12 cellular contexts compared by ENCODE assay signal in genomic region chr5:140253985-140254384, GRCh38. TPM values are rescaled to one million over a fixed set of nuclear protein-coding genes. Genes with fewer than 3 reads are reported as not detected.
DNase-seq lines count a peak whose midpoint lies in the region; ATAC-seq and TF ChIP-seq lines count a peak whose summit lies in the region.
"Had no signal": no experiment of that assay in that cellular context is flagged by ENCODE, and none has a peak within 500 bp of the region (broad histone marks: within the 10 kb centered on the region; RNA-seq: fewer than 3 reads in every experiment).

No MANE protein-coding gene starts in this region.

- intact Hi-C loops in IMR-90 (cut with micrococcal nuclease): no loop called here

- H3K4me1 ChIP-seq in IMR-90 (ENCODE audit: control insufficient read depth, insufficient read depth, low read length) (peaks cover 27% of the 10 kb centered on the region), mesenchymal stem cell (ENCODE audit: control insufficient read depth, insufficient read depth, low read depth, low read length) (peaks cover 9% of the 10 kb centered on the region)

- no peak for TF ChIP-seq POLR2A in IMR-90 (IDR thresholded peaks at IDR 0.05; ENCODE audit: low read depth, low read length)

- no peak overlapping the region for H4K91ac ChIP-seq in IMR-90 (ENCODE audit: insufficient read depth, low read depth, low read length)
- H4K91ac ChIP-seq in mesenchymal stem cell (ENCODE audit: low read length): no peak overlapping the region

- H3K9ac ChIP-seq in IMR-90 (ENCODE audit: low read depth, low read length) (no peak overlapping the region), mesenchymal stem cell (ENCODE audit: low read length) (no peak overlapping the region)

- dilution Hi-C loops in IMR-90 (cut with HindIII; ENCODE audit: low sequenced_read_pairs, unreplicated experiment): no loop called here

- H3K14ac ChIP-seq in IMR-90 (replicated peaks; ENCODE audit: low read depth, low read length) (peak overlapping the region; percentile 80), mesenchymal stem cell (ENCODE audit: low read length in 2 of 2) (no peak overlapping the region)

- H3K9me3 ChIP-seq in IMR-90 (ENCODE audit: control insufficient read depth, insufficient read depth, low read length) (no peaks in the 10 kb centered on the region), mesenchymal stem cell (ENCODE audit: control insufficient read depth, low read length) (no peaks in the 10 kb centered on the region)
- H3K9me3 ChIP-seq: heart left ventricle, thyroid gland had no signal

- H3K4me2 ChIP-seq in IMR-90 (ENCODE audit: low read depth, low read length) (no peak overlapping the region), mesenchymal stem cell (ENCODE audit: low read length, poor library complexity, severe bottlenecking) (no peak overlapping the region)

- H3K23ac ChIP-seq in IMR-90 (ENCODE audit: low read depth, low read length) (peak overlapping the region; percentile 48), mesenchymal stem cell (ENCODE audit: low read length in 2 of 2) (no peak overlapping the region)

- H3K79me1 ChIP-seq in IMR-90 (ENCODE audit: low read depth in 1 of 2, low read length in 2 of 2) (peaks cover 56 to 91% of the 10 kb centered on the region in 2 experiments), mesenchymal stem cell (replicated peaks; ENCODE audit: low read length, poor library complexity, severe bottlenecking) (peaks cover 32% of the 10 kb centered on the region)

- no peak overlapping the region for H3K56ac ChIP-seq in IMR-90 (ENCODE audit: extremely low read depth, insufficient read depth, low read length)

- H2BK20ac ChIP-seq in IMR-90 (ENCODE audit: low read depth, low read length): peak overlapping the region; percentile 1; the same call in 1 of the 2 replicates

- H3K27ac ChIP-seq in IMR-90 (ENCODE audit: insufficient read depth, low read length) (no peak overlapping the region), mesenchymal stem cell (ENCODE audit: low read length, poor library complexity, severe bottlenecking) (no peak overlapping the region)
- H3K27ac ChIP-seq: heart left ventricle, thyroid gland had no signal

- peak overlapping the region; percentile 69 for H3K4ac ChIP-seq in IMR-90 (ENCODE audit: low read depth, low read length)
- no peak overlapping the region for H3K4ac ChIP-seq in mesenchymal stem cell (ENCODE audit: low read depth in 1 of 2, low read length in 2 of 2)

- peaks cover 12% of the 10 kb centered on the region; the same call in 1 of the 2 replicates for H4K20me1 ChIP-seq in IMR-90 (ENCODE audit: insufficient read depth, low read length)

- TF ChIP-seq RAD21 in IMR-90 (IDR thresholded peaks at IDR 0.05; ENCODE audit: low read length): no peak

- H2BK120ac ChIP-seq in IMR-90 (ENCODE audit: low read depth, low read length): peak overlapping the region; percentile 32; the same call in 1 of the 2 replicates
- no peak overlapping the region for H2BK120ac ChIP-seq in mesenchymal stem cell (ENCODE audit: low read depth, low read length)

- in situ Hi-C loops in IMR-90 (cut with MboI; ENCODE audit: low sequenced_read_pairs): no loop called here

- H3K18ac ChIP-seq in IMR-90 (ENCODE audit: low read depth, low read length) (no peak overlapping the region), mesenchymal stem cell (ENCODE audit: low read depth in 1 of 2, low read length in 2 of 2) (no peak overlapping the region)

- 0 out of 4 replicates have a peak overlapping the region, but pooled peaks of 1 of the 2 experiments have one; percentile 26 for H4K8ac ChIP-seq in IMR-90 (ENCODE audit: low read depth in 2 of 2, low read length in 2 of 2)
- no peak overlapping the region for H4K8ac ChIP-seq in mesenchymal stem cell (ENCODE audit: low read length)

- ATAC-seq in IMR-90 (ENCODE audit: low read depth) (peak; percentile 27; the same call in 1 of the 2 replicates), HG03025 (IDR thresholded peaks at IDR 0.05; ENCODE audit: low FRiP score, unreplicated experiment) (no peak), HG03378 (IDR thresholded peaks at IDR 0.05; ENCODE audit: unreplicated experiment) (no peak)

- CTCF ChIA-PET in IMR-90 (lab: Yijun Ruan, JAX): no interaction called here

- H2BK15ac ChIP-seq in IMR-90 (ENCODE audit: low read depth, low read length): peak overlapping the region; percentile 17; the same call in 1 of the 3 replicates
- H2BK15ac ChIP-seq in mesenchymal stem cell (ENCODE audit: low read depth, poor library complexity, severe bottlenecking): no peak overlapping the region

- H2AFZ ChIP-seq in IMR-90 (replicated peaks; ENCODE audit: low read length, poor library complexity) (no peak overlapping the region), mesenchymal stem cell (ENCODE audit: low read depth, low read length) (no peak overlapping the region)

- H2BK5ac ChIP-seq in IMR-90 (ENCODE audit: low read depth, low read length, poor library complexity, severe bottlenecking) (no peak overlapping the region), mesenchymal stem cell (ENCODE audit: low read depth, low read length, poor library complexity, severe bottlenecking) (no peak overlapping the region)

- BruUV-seq in IMR-90 (replicated peaks; lab: Mats Ljungman, UMichigan): no TSS peak

- POLR2A ChIA-PET in IMR-90 (lab: Charles Lee; ENCODE audit: unreplicated experiment): no interaction called here

- TF ChIP-seq CTCF in AG10803 (conservative IDR thresholded peaks at IDR 0.05; ENCODE audit: low read length) (no peak), IMR-90 (conservative IDR thresholded peaks at IDR 0.05; ENCODE audit: low read depth, low read length) (no peak)

- no peak overlapping the region for H2BK12ac ChIP-seq in mesenchymal stem cell (ENCODE audit: low read length in 2 of 2)

- H3K4me3 ChIP-seq in AG10803 (ENCODE audit: low read length): no peak overlapping the region
- H3K4me3 ChIP-seq in IMR-90 (ENCODE audit: insufficient read depth, low read depth, low read length): no peak overlapping the region
- no peak overlapping the region for H3K4me3 ChIP-seq in mesenchymal stem cell (ENCODE audit: insufficient read depth in 1 of 2, low read depth in 1 of 2, low read length in 2 of 2)
- H3K4me3 ChIP-seq: heart left ventricle, thyroid gland had no signal

- no peak overlapping the region for H4K5ac ChIP-seq in IMR-90 (ENCODE audit: low read depth, low read length)

- H2AK5ac ChIP-seq in IMR-90 (ENCODE audit: low read depth, low read length) (peak overlapping the region; percentile 79; the same call in 1 of the 2 replicates), mesenchymal stem cell (ENCODE audit: low read length, severe bottlenecking) (no peak overlapping the region)

- H3K9me1 ChIP-seq in IMR-90 (ENCODE audit: insufficient read depth, low read length): peaks cover 51% of the 10 kb centered on the region

- H2AK9ac ChIP-seq in IMR-90 (replicated peaks; ENCODE audit: low read depth, low read length, poor library complexity): peak overlapping the region; percentile 56

- H3K36me3 ChIP-seq in IMR-90 (ENCODE audit: control insufficient read depth, insufficient read depth, low read length) (peaks cover 3% of the 10 kb centered on the region; the same call in 1 of the 2 replicates), mesenchymal stem cell (ENCODE audit: control insufficient read depth in 1 of 2, insufficient read depth in 2 of 2, low read depth in 1 of 2, low read length in 2 of 2) (peaks cover 11 to 31% of the 10 kb centered on the region in 2 experiments)
- H3K36me3 ChIP-seq: thyroid gland had no signal

- DNase-seq in AG10803 (ENCODE audit: low read depth) (peak; percentile 41), IMR-90 (no peak), amniotic epithelial cell (ENCODE audit: low read depth) (peak; percentile 51), mesenchymal stem cell (peak; percentile 44), NCI-H128 (lab: John Stamatoyannopoulos, UW; ENCODE audit: unreplicated experiment) (no peak), retina (no peak)
- DNase-seq: activated naive CD8-positive, alpha-beta T cell treated with anti-CD3 and anti-CD28 coated beads for 36 hours; NCI-H146; thyroid gland had no signal

- H3K27me3 ChIP-seq in IMR-90 (ENCODE audit: control insufficient read depth, insufficient read depth, low read length) (no peaks in the 10 kb centered on the region), mesenchymal stem cell (ENCODE audit: control insufficient read depth in 1 of 2, insufficient read depth in 1 of 2, low read length in 2 of 2) (no peaks in the 10 kb centered on the region)
- H3K27me3 ChIP-seq: heart left ventricle, thyroid gland had no signal

- no CpG with 5 or more reads among the region's 4 CpGs for WGBS in IMR-90 (ENCODE audit: extremely low coverage in 2 of 2, insufficient read length in 1 of 2), 2 experiments
- 14% methylated on average over 3 of the region's 4 CpGs for WGBS in mesenchymal stem cell

TF ChIP-seq in IMR-90, 13 proteins besides CTCF, POLR2A, EP300 and RAD21 (continues in another document):
- TF ChIP-seq SMC3 (IDR thresholded peaks at IDR 0.05; ENCODE audit: low read depth, low read length): no peak
- TF ChIP-seq MAFK (IDR thresholded peaks at IDR 0.05; ENCODE audit: low read depth, low read length): no peak
- TF ChIP-seq ELK1 (IDR thresholded peaks at IDR 0.05; ENCODE audit: borderline replicate concordance, low read depth, low read length): no peak
- no peak for TF ChIP-seq MAZ (IDR thresholded peaks at IDR 0.05; ENCODE audit: borderline replicate concordance, low read depth, low read length)
- TF ChIP-seq CEBPB (IDR thresholded peaks at IDR 0.05; ENCODE audit: low read depth, low read length): no peak
- no peak for TF ChIP-seq MXI1 (IDR thresholded peaks at IDR 0.05; ENCODE audit: borderline replicate concordance, low read depth, low read length)
- no peak for TF ChIP-seq RCOR1 (IDR thresholded peaks at IDR 0.05; ENCODE audit: insufficient replicate concordance, low read length)
- no peak for TF ChIP-seq RFX5 (IDR thresholded peaks at IDR 0.05; ENCODE audit: low read depth, low read length)
- no peak for TF ChIP-seq CHD1 (IDR thresholded peaks at IDR 0.05; ENCODE audit: low read depth, low read length)
- TF ChIP-seq BHLHE40 (IDR thresholded peaks at IDR 0.05; ENCODE audit: low read depth, low read length): no peak
- TF ChIP-seq FOS (IDR thresholded peaks at IDR 0.05; ENCODE audit: low read depth, low read length): no peak

RNA-seq across cellular contexts. Expression of gene PFDN1, which starts 48.9 kb away (rescaled TPM):
- 92.8 and 98.8 TPM in 2 replicates for total RNA-seq in IMR-90 (2012; rRNA removed)
- polyA plus RNA-seq in IMR-90 (2012; rRNA removed): 134 and 140 TPM in 2 replicates
- polyA plus RNA-seq in IMR-90 (2012; cell fraction: cytosol; rRNA removed): 85.4 and 108 TPM in 2 replicates
- polyA plus RNA-seq in IMR-90 (2012; cell fraction: nucleus; rRNA removed; ENCODE audit: low replicate concordance): 39.7 and 45.7 TPM in 2 replicates
- polyA plus RNA-seq in mesenchymal stem cell (2013, experiment 1 of 2): 289 TPM
- polyA plus RNA-seq in mesenchymal stem cell (2013, experiment 2 of 2): 256 TPM

Comparison
In these comparisons a context has a peak if more than half of its experiments do, and no peak if none do; other contexts are left out.
1. DNase-seq: peak in AG10803 (single experiment), amniotic epithelial cell (single experiment) and mesenchymal stem cell (single experiment); none in IMR-90 (single experiment), NCI-H128 (single experiment) and retina (single experiment).